ENCODE assay signal across 11 cellular contexts in genomic region chrX:13387656-13388421, GRCh38.
A peak's percentile ranks its signal among the peaks of the same experiment; 100 is the strongest.
DNase-seq lines count a peak whose midpoint lies in the region; TF ChIP-seq lines count a peak whose summit lies in the region.
"Had no signal": no experiment of that assay in that cellular context is flagged by ENCODE, and none has a peak within 500 bp of the region (broad histone marks: within the 10 kb centered on the region; RNA-seq: fewer than 3 reads in every experiment).

No MANE protein-coding gene starts in this region.

- peaks cover 63% of the 10 kb centered on the region for H3K27me3 Mint-ChIP-seq in activated T-cell treated with anti-CD3 and anti-CD28 coated beads, Interleukin-2, amount 50 U/mL, for 24 hours
- H3K27me3 Mint-ChIP-seq: activated naive CD8-positive, alpha-beta T cell had no signal

- WGBS in smooth muscle cell (ENCODE audit: low lambda C conversion rate), result 100% methylated on average over 2 of the region's 2 CpGs

- no peaks in the 10 kb centered on the region for H3K27me3 ChIP-seq in smooth muscle cell (ENCODE audit: low read depth)

- H3K4me1 ChIP-seq in smooth muscle cell (ENCODE audit: low read depth), result peaks cover 26% of the 10 kb centered on the region

- H3K4me2 ChIP-seq in smooth muscle cell, result peak overlapping the region; percentile 51

- H2AFZ ChIP-seq in smooth muscle cell (ENCODE audit: low read depth), result peak overlapping the region; percentile 57

- no peaks in the 10 kb centered on the region for H3F3A ChIP-seq in smooth muscle cell (ENCODE audit: low read depth)

- no peaks in the 10 kb centered on the region for H3K9me3 ChIP-seq in smooth muscle cell (replicated peaks; ENCODE audit: low read depth)

- no peaks in the 10 kb centered on the region for H3K9me3 Mint-ChIP-seq in activated T-cell treated with anti-CD3 and anti-CD28 coated beads, Interleukin-2, amount 50 U/mL, for 24 hours

- peak overlapping the region; percentile 66 for H3K27ac ChIP-seq in smooth muscle cell (ENCODE audit: low read depth)

- H3K36me3 ChIP-seq in smooth muscle cell (ENCODE audit: low read depth), result no peaks in the 10 kb centered on the region

- H3K79me2 ChIP-seq in smooth muscle cell (ENCODE audit: low read depth), result no peaks in the 10 kb centered on the region

- no peak for DNase-seq in activated T-cell treated with anti-CD3 and anti-CD28 coated beads, Interleukin-2, amount 50 U/mL, for 24 hours
- no peak for DNase-seq in activated T-cell treated with anti-CD3 and anti-CD28 coated beads, Interleukin-2, amount 50 U/mL, for 1 hour
- DNase-seq in NOMO-1 (lab: John Stamatoyannopoulos, UW; ENCODE audit: unreplicated experiment in 2 of 2) (peak; percentile 41 to 75), choroid plexus epithelial cell (ENCODE audit: low read depth) (peak; percentile 13), smooth muscle cell (lab: John Stamatoyannopoulos, UW; ENCODE audit: unreplicated experiment) (no peak), NK-92 (lab: John Stamatoyannopoulos, UW; ENCODE audit: unreplicated experiment) (no peak), ACHN (no peak), NCI-H2029 (lab: John Stamatoyannopoulos, UW) (no peak)
- DNase-seq: NCI-H2029 treated with DMSO at 0.1 percent for 48 hours had no signal

- H3K4me3 Mint-ChIP-seq in activated T-cell treated with anti-CD3 and anti-CD28 coated beads, Interleukin-2, amount 50 U/mL, for 24 hours, result no peak overlapping the region
- H3K4me3 Mint-ChIP-seq: activated naive CD8-positive, alpha-beta T cell; T-helper 1 cell treated with Interleukin-12 subunit alpha and Interleukin-12 subunit beta and Interleukin-4 antibody, amounts not matched to agents 30 μg/mL and 1 μg/mL, for 36 hours had no signal

- H3K4me1 Mint-ChIP-seq in activated T-cell treated with anti-CD3 and anti-CD28 coated beads, Interleukin-2, amount 50 U/mL, for 24 hours (ENCODE audit: low read depth), result peaks cover 9% of the 10 kb centered on the region

- H3K4me3 ChIP-seq in choroid plexus epithelial cell (ENCODE audit: low read depth, low read length) (no peak overlapping the region), smooth muscle cell (no peak overlapping the region)

- H3K27ac Mint-ChIP-seq in activated T-cell treated with anti-CD3 and anti-CD28 coated beads, Interleukin-2, amount 50 U/mL, for 24 hours, result peak overlapping the region; percentile 28
- H3K27ac Mint-ChIP-seq: activated naive CD8-positive, alpha-beta T cell; T-helper 1 cell treated with Interleukin-12 subunit alpha and Interleukin-12 subunit beta and Interleukin-4 antibody, amounts not matched to agents 30 μg/mL and 1 μg/mL, for 36 hours had no signal

- TF ChIP-seq CTCF in choroid plexus epithelial cell (conservative IDR thresholded peaks at IDR 0.05; ENCODE audit: low read depth, low read length) (no peak), smooth muscle cell (IDR thresholded peaks at IDR 0.05; ENCODE audit: borderline replicate concordance, insufficient read depth, poor library complexity, severe bottlenecking) (no peak)

- no peaks in the 10 kb centered on the region for H3K36me3 Mint-ChIP-seq in activated T-cell treated with anti-CD3 and anti-CD28 coated beads, Interleukin-2, amount 50 U/mL, for 24 hours (ENCODE audit: low read depth)
- H3K36me3 Mint-ChIP-seq: activated naive CD8-positive, alpha-beta T cell had no signal

- H3K9ac ChIP-seq in smooth muscle cell (ENCODE audit: low read depth), result no peak overlapping the region

- in situ Hi-C loops in ACHN (cut with HindIII; ENCODE audit: low pct_ligation_motif_present, low pct_unique_long_range_greater_than_20kb, low sequenced_read_pairs), result no loop called here

- no peaks in the 10 kb centered on the region for H4K20me1 ChIP-seq in smooth muscle cell (ENCODE audit: low read depth)

Comparison
In these comparisons a context has a peak if more than half of its experiments do, and no peak if none do; other contexts are left out.
1. DNase-seq: peak in NOMO-1 (2 of 2) and choroid plexus epithelial cell (single experiment); none in activated T-cell treated with anti-CD3 and anti-CD28 coated beads, Interleukin-2, amount 50 U/mL, for 24 hours (single experiment), activated T-cell treated with anti-CD3 and anti-CD28 coated beads, Interleukin-2, amount 50 U/mL, for 1 hour (single experiment), smooth muscle cell (single experiment), NK-92 (single experiment), ACHN (single experiment) and NCI-H2029 (single experiment).